18 cellular contexts compared by ENCODE assay signal in genomic region chr16:12410842-12411490, GRCh38.
DNase-seq lines count a peak whose midpoint lies in the region; ATAC-seq, FAIRE-seq and TF ChIP-seq lines count a peak whose summit lies in the region.
"Had no signal": no experiment of that assay in that cellular context is flagged by ENCODE, and none has a peak within 500 bp of the region (broad histone marks: within the 10 kb centered on the region; RNA-seq: fewer than 3 reads in every experiment).

No MANE protein-coding gene starts in this region.

- H3K27me3 ChIP-seq in HepG2 (ENCODE audit: control insufficient read depth in 1 of 2, insufficient read depth in 2 of 2, low read length in 2 of 2) (no peaks in the 10 kb centered on the region), right lobe of liver (no peaks in the 10 kb centered on the region), heart right ventricle (no peaks in the 10 kb centered on the region)

- no peak overlapping the region for H3K4me2 ChIP-seq in HepG2 (ENCODE audit: low read depth, low read length)
- H3K4me2 ChIP-seq in OCI-LY7 (ENCODE audit: low read length): peak overlapping the region; percentile 65

- H3K4me1 ChIP-seq in HepG2 (ENCODE audit: insufficient read depth, low read length) (peaks cover 29% of the 10 kb centered on the region), right lobe of liver (no peaks in the 10 kb centered on the region), OCI-LY7 (ENCODE audit: insufficient read depth, low read length, poor library complexity, severe bottlenecking) (peaks cover 63% of the 10 kb centered on the region), heart right ventricle (peaks cover 0 to 11% (median 0%) of the 10 kb centered on the region in 9 donors)

- WGBS in HepG2 (ENCODE audit: low lambda C conversion rate): 81% methylated on average over 6 of the region's 8 CpGs
- 72% methylated on average over 5 of the region's 8 CpGs for WGBS in right lobe of liver (ENCODE audit: insufficient coverage, low coverage, low lambda C conversion rate, missing lambda C conversion rate)
- WGBS in heart right ventricle, 2 donors: 84 to 92% methylated on average over 8 of the region's 8 CpGs

- BruUV-seq in HepG2 (replicated peaks; lab: Mats Ljungman, UMichigan) (no TSS peak), OCI-LY7 (replicated peaks; lab: Mats Ljungman, UMichigan) (no TSS peak)

- ATAC-seq in HepG2 (no peak), right lobe of liver (no peak), heart right ventricle (no peak)
- ATAC-seq in stimulated activated naive B cell treated with anti-CD40 and anti-IgM and Interleukin-4, amounts not matched to agents 10 μg/mL and 1 μg/mL and 100 μg/mL, for 72 hours (replicated peaks): no peak

- CTCF ChIA-PET in HepG2 (lab: Yijun Ruan, JAX; ENCODE audit: low intra/inter-chr PET ratio, low total read pairs) (no interaction called here), OCI-LY7 (lab: Charles Lee; ENCODE audit: unreplicated experiment) (interaction anchor here (0.5 to 1.9 kb wide), 3 partner anchors 12 to 1247 kb away, joined by 3 to 5 read pairs (median 3); no protein-coding TSS in a partner anchor)

- no peaks in the 10 kb centered on the region for H3K27me3 Mint-ChIP-seq in stimulated activated naive B cell treated with anti-CD40 and anti-IgM and Interleukin-4, amounts not matched to agents 10 μg/mL and 1 μg/mL and 100 μg/mL, for 72 hours
- H3K27me3 Mint-ChIP-seq: CD4-positive, alpha-beta T cell had no signal

- POLR2A ChIA-PET in HepG2 (lab: Yijun Ruan, JAX) (no interaction called here), OCI-LY7 (lab: Charles Lee) (interaction anchor here (0.8 to 1.1 kb wide), 2 partner anchors 42 to 43 kb away, joined by 3 to 4 read pairs; no protein-coding TSS in a partner anchor)

- H3K27ac ChIP-seq in HepG2 (ENCODE audit: extremely low read length, insufficient read depth, low read length) (no peak overlapping the region), right lobe of liver (no peak overlapping the region), OCI-LY7 (ENCODE audit: low read depth, low read length, poor library complexity, severe bottlenecking) (peak overlapping the region; percentile 75), heart right ventricle (no peak overlapping the region)

- H3K4me3 Mint-ChIP-seq in stimulated activated naive B cell treated with anti-CD40 and anti-IgM and Interleukin-4, amounts not matched to agents 10 μg/mL and 1 μg/mL and 100 μg/mL, for 72 hours: no peak overlapping the region
- H3K4me3 Mint-ChIP-seq: CD4-positive, alpha-beta T cell; H9 had no signal

- no peak for TF ChIP-seq EP300 in HepG2 (IDR thresholded peaks at IDR 0.05; ENCODE audit: low read depth in 2 of 2, low read length in 2 of 2)
- TF ChIP-seq EP300 in HepG2 (CRISPR knock-in tag; IDR thresholded peaks at IDR 0.05; ENCODE audit: borderline replicate concordance): no peak

- H4K20me1 ChIP-seq in HepG2 (ENCODE audit: insufficient read depth, low read length): no peaks in the 10 kb centered on the region
- H4K20me1 ChIP-seq in OCI-LY7 (ENCODE audit: insufficient read depth, low read length): no peaks in the 10 kb centered on the region

- TF ChIP-seq POLR2A in HepG2 (IDR thresholded peaks at IDR 0.05; ENCODE audit: insufficient read depth in 1 of 2, low read depth in 2 of 2, low read length in 2 of 2): no peak
- no peak for TF ChIP-seq POLR2A in right lobe of liver (IDR thresholded peaks at IDR 0.05)

- H3K36me3 Mint-ChIP-seq in stimulated activated naive B cell treated with anti-CD40 and anti-IgM and Interleukin-4, amounts not matched to agents 10 μg/mL and 1 μg/mL and 100 μg/mL, for 72 hours: peaks cover 15 to 27% of the 10 kb centered on the region in 2 donors

- H3K27ac Mint-ChIP-seq in stimulated activated naive B cell treated with anti-CD40 and anti-IgM and Interleukin-4, amounts not matched to agents 10 μg/mL and 1 μg/mL and 100 μg/mL, for 72 hours: peak overlapping the region; percentile 73
- H3K27ac Mint-ChIP-seq: CD4-positive, alpha-beta T cell had no signal

- no peak overlapping the region for H3K4me3 ChIP-seq in HepG2 (replicated peaks in 1 of 3; ENCODE audit: insufficient read depth in 1 of 3, low read depth in 2 of 3, low read length in 3 of 3)
- no peak overlapping the region for H3K4me3 ChIP-seq in right lobe of liver
- peak overlapping the region; percentile 29 for H3K4me3 ChIP-seq in OCI-LY7 (ENCODE audit: low read depth, low read length, poor library complexity, severe bottlenecking)
- no peak overlapping the region for H3K4me3 ChIP-seq in heart right ventricle

- DNase-seq in HepG2 (ENCODE audit: low spot score): no peak
- DNase-seq in right lobe of liver: no peak
- DNase-seq in MV-4-11 (lab: John Stamatoyannopoulos, UW): peak; percentile 33
- peak; percentile 77 for DNase-seq in OCI-LY7 (ENCODE audit: low spot score)
- no peak for DNase-seq in stimulated activated naive B cell treated with anti-CD40 and anti-IgM and Interleukin-4, amounts not matched to agents 10 μg/mL and 1 μg/mL and 100 μg/mL, for 72 hours
- no peak for DNase-seq in heart right ventricle
- no peak for DNase-seq in NCI-H1048 (lab: John Stamatoyannopoulos, UW)
- DNase-seq in NCI-H2107 (lab: John Stamatoyannopoulos, UW): no peak
- DNase-seq: 8988T; AML-193; C1 segment of cervical spinal cord; Calu3; CD4-positive, alpha-beta T cell; DMS 273 treated with DMSO at 0.1 percent for 48 hours; GOT3; H9 had no signal

- H3K9ac ChIP-seq in HepG2 (ENCODE audit: insufficient read depth, low read depth, low read length): no peak overlapping the region

- no peaks in the 10 kb centered on the region for H3K9me3 Mint-ChIP-seq in stimulated activated naive B cell treated with anti-CD40 and anti-IgM and Interleukin-4, amounts not matched to agents 10 μg/mL and 1 μg/mL and 100 μg/mL, for 72 hours
- H3K9me3 Mint-ChIP-seq: CD4-positive, alpha-beta T cell; H9 had no signal

- no peaks in the 10 kb centered on the region for H3K9me2 ChIP-seq in OCI-LY7 (ENCODE audit: insufficient read depth, low read length)

- no peaks in the 10 kb centered on the region for H3K36me3 ChIP-seq in HepG2 (replicated peaks in 1 of 2; ENCODE audit: control insufficient read depth in 1 of 2, insufficient read depth in 2 of 2, low read length in 2 of 2)
- H3K36me3 ChIP-seq in right lobe of liver: no peaks in the 10 kb centered on the region
- H3K36me3 ChIP-seq in OCI-LY7 (ENCODE audit: insufficient read depth, low read length): no peaks in the 10 kb centered on the region
- peaks cover 0 to 3% (median 0%) of the 10 kb centered on the region in 9 donors for H3K36me3 ChIP-seq in heart right ventricle

- no peak overlapping the region for H2AFZ ChIP-seq in HepG2 (ENCODE audit: low read length)
- H2AFZ ChIP-seq in OCI-LY7 (ENCODE audit: low read length): no peak overlapping the region

- no peak for TF ChIP-seq RAD21 in HepG2 (CRISPR knock-in tag; IDR thresholded peaks at IDR 0.05)

- no peak for TF ChIP-seq CTCF in HepG2 (CRISPR knock-in tag; IDR thresholded peaks at IDR 0.05)
- no peak for TF ChIP-seq CTCF in right lobe of liver (IDR thresholded peaks at IDR 0.05)
- TF ChIP-seq CTCF in OCI-LY7 (conservative IDR thresholded peaks at IDR 0.05; ENCODE audit: low read length): no peak
- no peak for TF ChIP-seq CTCF in heart right ventricle (IDR thresholded peaks at IDR 0.05)

- no peak for FAIRE-seq in HepG2 (lab: Jason Lieb, UNC)
- FAIRE-seq: GM12892, GM19239 had no signal

- H3K79me2 ChIP-seq in HepG2 (ENCODE audit: insufficient read depth, low read length): no peaks in the 10 kb centered on the region
- no peaks in the 10 kb centered on the region for H3K79me2 ChIP-seq in OCI-LY7 (ENCODE audit: insufficient read depth, low read depth, low read length)

- in situ Hi-C loops in HepG2 (cut with HindIII; ENCODE audit: extremely low pct_ligation_motif_present, low pct_unique_long_range_greater_than_20kb): no loop called here

- peaks cover 13 to 50% of the 10 kb centered on the region in 2 donors for H3K4me1 Mint-ChIP-seq in stimulated activated naive B cell treated with anti-CD40 and anti-IgM and Interleukin-4, amounts not matched to agents 10 μg/mL and 1 μg/mL and 100 μg/mL, for 72 hours

- intact Hi-C loops in HepG2 (cut with micrococcal nuclease; ENCODE audit: unreplicated experiment) (no loop called here), right lobe of liver (cut with DNase I) (no loop called here), OCI-LY7 (cut with micrococcal nuclease; ENCODE audit: unreplicated experiment) (no loop called here), heart right ventricle (cut with DNase I) (no loop called here)

- H3K9me3 ChIP-seq in HepG2 (ENCODE audit: low read length) (no peaks in the 10 kb centered on the region), right lobe of liver (no peaks in the 10 kb centered on the region), OCI-LY7 (ENCODE audit: low read length) (no peaks in the 10 kb centered on the region), heart right ventricle (no peaks in the 10 kb centered on the region)

TF ChIP-seq in HepG2, 621 proteins besides CTCF, POLR2A, EP300 and RAD21:
- TF ChIP-seq FOXO4 (CRISPR knock-in tag; conservative IDR thresholded peaks at IDR 0.05) (0 out of 2 replicates have a peak, but pooled peaks have one; percentile 60), GFI1 (CRISPR knock-in tag; IDR thresholded peaks at IDR 0.05; ENCODE audit: borderline replicate concordance) (no peak)

Comparison
In these comparisons a context has a peak if more than half of its experiments do, and no peak if none do; other contexts are left out.
1. DNase-seq: peak in MV-4-11 (single experiment) and OCI-LY7 (single experiment); none in HepG2 (single experiment), right lobe of liver (0 of 3), stimulated activated naive B cell treated with anti-CD40 and anti-IgM and Interleukin-4, amounts not matched to agents 10 μg/mL and 1 μg/mL and 100 μg/mL, for 72 hours (single experiment), heart right ventricle (0 of 2), NCI-H1048 (single experiment) and NCI-H2107 (single experiment).